8 cellular contexts compared by ENCODE assay signal in the genomic region with DNA sequence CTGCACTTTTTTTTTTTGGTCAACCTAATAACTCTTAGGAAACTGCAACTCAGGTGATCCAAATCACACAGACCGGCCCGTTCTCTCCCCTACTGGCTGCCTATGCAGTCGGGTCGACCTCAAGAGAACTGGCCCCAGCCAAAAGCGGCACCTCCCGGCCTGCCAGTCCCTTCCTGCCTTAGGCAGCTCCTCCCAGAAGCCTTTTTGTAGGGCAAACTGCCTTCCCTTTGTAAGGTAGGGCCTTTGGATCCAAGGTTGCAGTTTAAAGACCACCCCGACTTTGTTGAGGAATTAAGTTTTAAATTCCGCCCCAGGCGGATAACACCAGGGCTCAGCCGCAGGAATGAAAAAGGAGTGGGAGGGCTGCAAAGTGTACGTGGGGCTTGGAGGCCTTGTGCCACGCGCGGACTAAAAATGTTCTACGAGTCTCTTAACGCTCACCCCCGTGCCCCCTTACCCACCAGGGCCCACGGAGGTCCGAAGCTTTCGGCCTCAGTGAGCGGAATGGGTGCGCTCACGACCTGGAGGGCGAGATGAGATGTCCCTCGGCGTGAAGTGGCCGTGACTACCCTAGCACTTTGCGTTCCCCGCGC. TPM values are rescaled to one million over a fixed set of nuclear protein-coding genes. Genes with fewer than 3 reads are reported as not detected.
A peak's percentile ranks its signal among the peaks of the same experiment; 100 is the strongest.
DNase-seq lines count a peak whose midpoint lies in the region; ATAC-seq, FAIRE-seq and TF ChIP-seq lines count a peak whose summit lies in the region.

No MANE protein-coding gene starts in this region.

- H3K9me3 ChIP-seq in DND-41 (ENCODE audit: insufficient read depth, low read length, severe bottlenecking), result no peaks in the 10 kb centered on the region
- H3K9me3 ChIP-seq in naive thymus-derived CD4-positive, alpha-beta T cell (ENCODE audit: control insufficient read depth in 2 of 3, low read length in 3 of 3), result no peaks in the 10 kb centered on the region

- H4K20me1 ChIP-seq in DND-41 (ENCODE audit: insufficient read depth, low read length), result peaks cover 2% of the 10 kb centered on the region; the same call in 1 of the 2 replicates

- peak overlapping the region; percentile 95 for H3K4me2 ChIP-seq in DND-41 (ENCODE audit: insufficient read depth, low read length)

- peak; percentile 33 for DNase-seq in DND-41
- DNase-seq in T-cell, result peak in 4 of 34 experiments; percentile 4 to 17 (median 7)
- peak; percentile 31 for DNase-seq in endothelial cell (ENCODE audit: low spot score)
- peak in 3 of 9 donors; percentile 2 to 37 (median 2) for DNase-seq in naive thymus-derived CD4-positive, alpha-beta T cell
- DNase-seq in urothelium cell line (ENCODE audit: low spot score), result peak; percentile 50
- DNase-seq in COR-L47 (lab: John Stamatoyannopoulos, UW), result no peak
- DNase-seq in cerebellar nuclear complex (lab: John Stamatoyannopoulos, UW), result no peak

- H3K36me3 Mint-ChIP-seq in T-cell, result peaks cover 23% of the 10 kb centered on the region
- peaks cover 18% of the 10 kb centered on the region for H3K36me3 Mint-ChIP-seq in endothelial cell (ENCODE audit: low read depth, unreplicated experiment)
- peaks cover 0 to 17% (median 9%) of the 10 kb centered on the region in 5 donors for H3K36me3 Mint-ChIP-seq in naive thymus-derived CD4-positive, alpha-beta T cell

- H3K4me1 ChIP-seq in DND-41 (ENCODE audit: insufficient read depth, low read length), result peaks cover 32% of the 10 kb centered on the region
- peaks cover 7 to 10% of the 10 kb centered on the region in 2 donors for H3K4me1 ChIP-seq in naive thymus-derived CD4-positive, alpha-beta T cell (ENCODE audit: control insufficient read depth in 2 of 2, insufficient read depth in 2 of 2, low read length in 2 of 2)

- no peaks in the 10 kb centered on the region for H3K9me3 Mint-ChIP-seq in T-cell
- no peaks in the 10 kb centered on the region for H3K9me3 Mint-ChIP-seq in endothelial cell (ENCODE audit: unreplicated experiment)
- H3K9me3 Mint-ChIP-seq in naive thymus-derived CD4-positive, alpha-beta T cell, result no peaks in the 10 kb centered on the region

- peak overlapping the region; percentile 93 for H2AFZ ChIP-seq in DND-41 (ENCODE audit: low read depth, low read length)

- ATAC-seq in DND-41 (ENCODE audit: insufficient read depth, low read depth), result no peak
- ATAC-seq in HG03066 (IDR thresholded peaks at IDR 0.05; ENCODE audit: low read depth, unreplicated experiment), result peak; percentile 11
- peak in 2 of 4 experiments; percentile 1 to 2 for ATAC-seq in T-cell (replicated peaks in 1 of 4)
- no peak for ATAC-seq in naive thymus-derived CD4-positive, alpha-beta T cell

- peak overlapping the region; percentile 55 to 94; a peak in 3 of 4 replicates for H3K4me3 ChIP-seq in DND-41 (ENCODE audit: low read depth in 1 of 2, low read length in 2 of 2)
- peak overlapping the region; percentile 92 for H3K4me3 ChIP-seq in naive thymus-derived CD4-positive, alpha-beta T cell (ENCODE audit: low read length)

- peaks cover 51% of the 10 kb centered on the region for H3K36me3 ChIP-seq in DND-41 (ENCODE audit: insufficient read depth, low read length)
- peaks cover 0 to 31% (median 3%) of the 10 kb centered on the region in 3 experiments for H3K36me3 ChIP-seq in naive thymus-derived CD4-positive, alpha-beta T cell (ENCODE audit: control insufficient read depth in 2 of 3, insufficient read depth in 3 of 3, low read length in 3 of 3)

- H3K27me3 ChIP-seq in DND-41 (ENCODE audit: insufficient read depth, low read length, poor library complexity), result no peaks in the 10 kb centered on the region
- H3K27me3 ChIP-seq in naive thymus-derived CD4-positive, alpha-beta T cell (ENCODE audit: control insufficient read depth in 2 of 2, insufficient read depth in 2 of 2, low read length in 2 of 2), result no peaks in the 10 kb centered on the region

- peak; percentile 58 for FAIRE-seq in urothelium cell line (lab: Jason Lieb, UNC)

- no peaks in the 10 kb centered on the region for H3K27me3 Mint-ChIP-seq in T-cell
- peaks cover 2% of the 10 kb centered on the region for H3K27me3 Mint-ChIP-seq in endothelial cell (ENCODE audit: unreplicated experiment)
- H3K27me3 Mint-ChIP-seq in naive thymus-derived CD4-positive, alpha-beta T cell, result no peaks in the 10 kb centered on the region

- H3K27ac ChIP-seq in DND-41 (ENCODE audit: low read length), result peak overlapping the region; percentile 88
- H3K27ac ChIP-seq in naive thymus-derived CD4-positive, alpha-beta T cell (ENCODE audit: low read depth, low read length), result peak overlapping the region; percentile 79

- peaks cover 39% of the 10 kb centered on the region for H3K79me2 ChIP-seq in DND-41 (ENCODE audit: insufficient read depth, low read length)

- CTCF ChIA-PET in T-cell (lab: Charles Lee), result interaction anchor here in 1 of 2 donors (1.2 kb wide), 1 partner anchor 56 kb away, joined by 10 read pairs; the partner anchor contains the start of gene KDM4A
- CTCF ChIA-PET in naive thymus-derived CD4-positive, alpha-beta T cell (lab: Charles Lee), result no interaction called here

- peak overlapping the region; percentile 84 for H3K9ac ChIP-seq in DND-41 (ENCODE audit: low read depth, low read length)

- H3K27ac Mint-ChIP-seq in T-cell (peak overlapping the region in 1 of 2 donors; percentile 66), endothelial cell (ENCODE audit: unreplicated experiment) (no peak overlapping the region)
- peak overlapping the region in 7 of 9 donors; percentile 32 to 87 (median 79) for H3K27ac Mint-ChIP-seq in naive thymus-derived CD4-positive, alpha-beta T cell

- POLR2A ChIA-PET in T-cell (lab: Charles Lee), result interaction anchor here (0.6 to 1.2 kb wide), 2 partner anchors 57 to 1226 kb away, joined by 3 to 7 read pairs; partner anchors contain the start of gene KDM4A (in 1 of the 2)
- POLR2A ChIA-PET in naive thymus-derived CD4-positive, alpha-beta T cell (lab: Charles Lee), result interaction anchor here (0.6 to 1.4 kb wide), 8 partner anchors 13 to 478 kb away, joined by 3 to 10 read pairs (median 3); partner anchors contain the start of genes HYI and KDM4A

- H3K4me1 Mint-ChIP-seq in T-cell, result peaks cover 13 to 30% (median 26%) of the 10 kb centered on the region in 3 donors
- H3K4me1 Mint-ChIP-seq in endothelial cell (ENCODE audit: unreplicated experiment), result peaks cover 7% of the 10 kb centered on the region
- peaks cover 7 to 45% (median 27%) of the 10 kb centered on the region in 7 donors for H3K4me1 Mint-ChIP-seq in naive thymus-derived CD4-positive, alpha-beta T cell

- intact Hi-C loops in naive thymus-derived CD4-positive, alpha-beta T cell (cut with micrococcal nuclease), result loop anchor here (1.0 to 10.0 kb wide), 10 partner anchors 56 to 1024 kb away; partner anchors contain the start of genes ATP6V0B (in 2 of the 2), CFAP57 (in 2 of the 2), EBNA1BP2 (in 2 of the 2) and IPO13 (in 2 of the 2)

- H3K4me3 Mint-ChIP-seq in T-cell (peak overlapping the region; percentile 82 to 89 (median 84)), endothelial cell (ENCODE audit: unreplicated experiment) (peak overlapping the region; percentile 84)
- peak overlapping the region; percentile 82 to 90 (median 88) for H3K4me3 Mint-ChIP-seq in naive thymus-derived CD4-positive, alpha-beta T cell

- TF ChIP-seq CTCF in DND-41 (IDR thresholded peaks at IDR 0.05; ENCODE audit: borderline replicate concordance, extremely low read depth, low read length, poor library complexity, severe bottlenecking) (no peak), endothelial cell (IDR thresholded peaks at IDR 0.05; ENCODE audit: unreplicated experiment) (no peak)

RNA-seq across cellular contexts. Expression of gene ST3GAL3, which starts 0.6 kb away (rescaled TPM):
- 10 to 100 TPM; 21.9 to 29.8 (median 24.4) TPM for total RNA-seq in T-cell
- 14.9 TPM for total RNA-seq in endothelial cell (ENCODE audit: unreplicated experiment)
- total RNA-seq in naive thymus-derived CD4-positive, alpha-beta T cell, result 10 to 100 TPM; 22.3 to 32.9 (median 28.7) TPM
- 10 to 100 TPM in 1 of 2 donors, 1 to 10 TPM in 1; 7.7 to 13.4 TPM for polyA plus RNA-seq in naive thymus-derived CD4-positive, alpha-beta T cell

RNA-seq across cellular contexts. Expression of gene KDM4A, which starts 56.7 kb away (rescaled TPM):
- total RNA-seq in T-cell (10 to 100 TPM; 33.3 to 45.6 (median 38.0) TPM), endothelial cell (ENCODE audit: unreplicated experiment) (62.5 TPM)
- total RNA-seq in naive thymus-derived CD4-positive, alpha-beta T cell, result 10 to 100 TPM; 27.8 to 42.1 (median 38.6) TPM
- polyA plus RNA-seq in naive thymus-derived CD4-positive, alpha-beta T cell, result 1 to 10 TPM; 4.9 to 9.7 TPM

Comparison
In these comparisons a context has a peak if more than half of its experiments do, and no peak if none do; other contexts are left out.
1. DNase-seq: peak in DND-41 (single experiment), endothelial cell (single experiment) and urothelium cell line (single experiment); none in COR-L47 (single experiment) and cerebellar nuclear complex (0 of 2).
2. Peak in every context shown above with its lines, with median percentiles within 50 percentile points of each other: H3K4me3 Mint-ChIP-seq.